19 cellular contexts compared by ENCODE assay signal in the genomic region with DNA sequence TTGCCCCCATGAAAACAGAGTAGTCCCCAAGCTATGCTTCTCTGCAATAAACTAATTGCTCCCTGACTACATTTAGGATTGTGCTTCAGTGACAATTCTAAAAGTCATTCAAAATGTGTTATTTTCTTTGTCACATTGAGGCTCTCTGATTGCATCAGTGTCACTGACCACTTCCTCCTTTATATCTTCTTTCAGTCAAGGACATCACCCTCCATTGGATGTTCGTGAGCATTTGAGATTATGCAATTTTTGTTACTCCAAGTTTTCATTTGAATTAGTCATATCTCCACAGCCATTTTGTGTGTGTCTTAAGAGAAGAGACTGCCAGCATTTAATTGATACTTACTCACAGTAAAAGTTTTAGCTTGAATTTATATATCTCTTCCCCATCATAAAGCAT.
"Had no signal": no experiment of that assay in that cellular context is flagged by ENCODE, and none has a peak within 500 bp of the region (broad histone marks: within the 10 kb centered on the region; RNA-seq: fewer than 3 reads in every experiment).

No MANE protein-coding gene starts in this region.

- DNase-seq: activated CD4-positive, alpha-beta T cell treated with anti-CD3 and anti-CD28 coated beads, Interleukin-2, amount 50 U/mL, for 4 hours; activated CD4-positive, CD25-positive, alpha-beta regulatory T cell treated with anti-CD3 and anti-CD28 coated beads, Interleukin-2, amount 50 U/mL, for 72 hours; activated CD8-positive, alpha-beta memory T cell treated with anti-CD3 and anti-CD28 coated beads, Interleukin-2, amount 10 ng/mL, durations not matched to agents 7 days and 5 days; activated gamma-delta T cell; activated T-cell treated with anti-CD3 and anti-CD28 coated beads, Interleukin-2, amount 50 U/mL, for 4 hours; anterior cingulate cortex; endodermal cell; erythroblast; left ventricle myocardium superior; nephron progenitor cell; pancreas; stimulated activated CD4-positive, alpha-beta T cell treated with anti-CD3 and anti-CD28 coated beads, Interleukin-4, amount 100 ng/mL, for 1 hour; stimulated activated CD8-positive, alpha-beta memory T cell treated with anti-CD3 and anti-CD28 coated beads, Interleukin-4, amount 100 ng/mL, for 48 hours; stimulated activated naive CD8-positive, alpha-beta T cell treated with anti-CD3 and anti-CD28 coated beads, Interleukin-15, Interleukin-2, amounts not matched to agents 100 U/mL and 50 U/mL, for 24 hours; testis had no signal

- H3K79me2 ChIP-seq: hepatocyte had no signal

- H3K36me3 ChIP-seq: breast epithelium, pancreas had no signal

- H3K9me3 ChIP-seq: breast epithelium, pancreas, testis had no signal

- H3K27ac Mint-ChIP-seq: activated CD8-positive, alpha-beta memory T cell treated with anti-CD3 and anti-CD28 coated beads, Interleukin-2, amount 10 ng/mL, durations not matched to agents 7 days and 5 days; activated naive CD8-positive, alpha-beta T cell; endodermal cell; nephron progenitor cell had no signal

- H3K9me3 Mint-ChIP-seq: endodermal cell, nephron progenitor cell had no signal

- H3K4me3 ChIP-seq: breast epithelium, hepatocyte, pancreas, testis had no signal

- H3K4me1 Mint-ChIP-seq: activated CD8-positive, alpha-beta memory T cell treated with anti-CD3 and anti-CD28 coated beads, Interleukin-2, amount 10 ng/mL, durations not matched to agents 7 days and 5 days; nephron progenitor cell had no signal

- H3K27ac ChIP-seq: breast epithelium, hepatocyte, pancreas, testis had no signal

- ATAC-seq: activated CD8-positive, alpha-beta memory T cell treated with anti-CD3 and anti-CD28 coated beads, Interleukin-2, amount 10 ng/mL, durations not matched to agents 7 days and 5 days; activated T-cell treated with anti-CD3 and anti-CD28 coated beads, Interleukin-2, amount 50 U/mL, for 4 hours; left ventricle myocardium superior; pancreas; stimulated activated naive CD8-positive, alpha-beta T cell treated with anti-CD3 and anti-CD28 coated beads, Interleukin-15, Interleukin-2, amounts not matched to agents 100 U/mL and 50 U/mL, for 24 hours had no signal

- H3K27me3 ChIP-seq: breast epithelium, hepatocyte, pancreas, testis had no signal

- H3K4me1 ChIP-seq: breast epithelium, pancreas, testis had no signal

- FAIRE-seq: pancreas, TTC549 had no signal

- H3K4me3 Mint-ChIP-seq: activated CD8-positive, alpha-beta memory T cell treated with anti-CD3 and anti-CD28 coated beads, Interleukin-2, amount 10 ng/mL, durations not matched to agents 7 days and 5 days; activated naive CD8-positive, alpha-beta T cell; activated T-cell treated with anti-CD3 and anti-CD28 coated beads, Interleukin-2, amount 50 U/mL, for 4 hours; endodermal cell; nephron progenitor cell had no signal

- H3K36me3 Mint-ChIP-seq: activated CD8-positive, alpha-beta memory T cell treated with anti-CD3 and anti-CD28 coated beads, Interleukin-2, amount 10 ng/mL, durations not matched to agents 7 days and 5 days; activated naive CD8-positive, alpha-beta T cell had no signal

- H2AFZ ChIP-seq: hepatocyte had no signal

- H3K27me3 Mint-ChIP-seq: activated CD8-positive, alpha-beta memory T cell treated with anti-CD3 and anti-CD28 coated beads, Interleukin-2, amount 10 ng/mL, durations not matched to agents 7 days and 5 days; activated naive CD8-positive, alpha-beta T cell had no signal

- H3K4me2 ChIP-seq: hepatocyte had no signal
